Comparison of ENCODE assay signal across 1 cellular context in the genomic region with DNA sequence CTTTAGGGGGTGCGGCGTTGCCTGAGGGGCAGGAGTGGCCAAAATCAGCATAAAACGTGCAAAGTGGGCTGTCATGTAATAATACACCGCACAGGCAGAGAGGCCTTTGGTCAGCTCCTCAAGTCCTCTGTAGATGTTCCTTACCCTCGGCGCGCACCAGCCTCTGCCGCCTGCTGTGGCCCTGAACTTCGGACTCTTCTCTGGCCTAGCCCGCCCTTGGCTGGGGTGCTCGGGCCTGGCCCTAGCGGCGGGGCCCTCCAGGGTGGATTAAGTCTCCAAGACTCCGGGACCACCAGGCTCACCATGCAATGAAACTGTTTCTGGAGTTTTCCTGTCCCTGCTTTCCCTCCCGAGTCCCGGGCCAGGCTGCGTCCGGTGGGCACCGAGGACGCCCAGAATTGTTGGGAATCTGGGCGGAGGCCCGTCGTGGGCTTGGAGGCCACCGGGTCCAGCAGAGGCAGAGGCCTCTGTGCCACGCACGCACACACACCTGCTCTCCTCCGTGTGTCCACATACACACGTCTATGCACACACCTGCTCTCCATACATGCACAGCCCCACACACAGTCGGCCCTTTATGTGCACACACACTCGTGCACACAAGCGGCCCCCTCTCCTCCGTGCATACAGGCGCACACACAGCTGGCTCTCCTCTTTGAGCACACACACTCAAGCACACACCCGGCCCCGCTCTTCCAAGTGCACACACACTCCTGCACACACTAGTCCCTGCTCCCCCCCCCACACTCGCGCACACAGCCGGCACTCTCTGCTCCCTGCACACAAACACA.
TF ChIP-seq lines count a peak whose summit lies in the region.

No MANE protein-coding gene starts in this region.

TF ChIP-seq in HepG2, 621 proteins besides CTCF, POLR2A, EP300 and RAD21 (continued from another document):
- TF ChIP-seq, protein P1, sequence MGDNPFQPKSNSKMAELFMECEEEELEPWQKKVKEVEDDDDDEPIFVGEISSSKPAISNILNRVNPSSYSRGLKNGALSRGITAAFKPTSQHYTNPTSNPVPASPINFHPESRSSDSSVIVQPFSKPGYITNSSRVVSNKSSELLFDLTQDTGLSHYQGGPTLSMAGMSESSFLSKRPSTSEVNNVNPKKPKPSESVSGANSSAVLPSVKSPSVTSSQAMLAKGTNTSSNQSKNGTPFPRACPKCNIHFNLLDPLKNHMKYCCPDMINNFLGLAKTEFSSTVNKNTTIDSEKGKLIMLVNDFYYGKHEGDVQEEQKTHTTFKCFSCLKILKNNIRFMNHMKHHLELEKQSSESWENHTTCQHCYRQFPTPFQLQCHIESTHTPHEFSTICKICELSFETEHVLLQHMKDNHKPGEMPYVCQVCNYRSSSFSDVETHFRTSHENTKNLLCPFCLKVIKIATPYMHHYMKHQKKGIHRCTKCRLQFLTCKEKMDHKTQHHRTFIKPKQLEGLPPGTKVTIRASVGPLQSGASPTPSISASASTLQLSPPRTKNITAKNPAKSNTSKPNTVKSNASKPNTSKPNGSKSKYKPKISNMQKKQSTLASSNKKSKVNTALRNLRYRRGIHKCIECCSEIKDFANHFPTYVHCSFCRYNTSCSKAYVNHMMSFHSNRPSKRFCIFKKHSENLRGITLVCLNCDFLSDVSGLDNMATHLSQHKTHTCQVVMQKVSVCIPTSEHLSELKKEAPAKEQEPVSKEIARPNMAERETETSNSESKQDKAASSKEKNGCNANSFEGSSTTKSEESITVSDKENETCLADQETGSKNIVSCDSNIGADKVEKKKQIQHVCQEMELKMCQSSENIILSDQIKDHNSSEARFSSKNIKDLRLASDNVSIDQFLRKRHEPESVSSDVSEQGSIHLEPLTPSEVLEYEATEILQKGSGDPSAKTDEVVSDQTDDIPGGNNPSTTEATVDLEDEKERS (CRISPR knock-in tag; IDR thresholded peaks at IDR 0.05): no peak
- 0 out of 2 replicates have a peak, but pooled peaks have one; percentile 40 for TF ChIP-seq NCOR1 (IDR thresholded peaks at IDR 0.05; ENCODE audit: borderline replicate concordance, low read length)
- no peak for TF ChIP-seq ZNF274 (CRISPR knock-in tag; IDR thresholded peaks at IDR 0.05)
- TF ChIP-seq RBAK (CRISPR knock-in tag; IDR thresholded peaks at IDR 0.05): no peak
- TF ChIP-seq EZH2 (conservative IDR thresholded peaks at IDR 0.05; ENCODE audit: low read depth, low read length): no peak
- TF ChIP-seq RELA (CRISPR knock-in tag; IDR thresholded peaks at IDR 0.05): no peak
- no peak for TF ChIP-seq ZNF496 (CRISPR knock-in tag; IDR thresholded peaks at IDR 0.05; ENCODE audit: insufficient replicate concordance)
- TF ChIP-seq, protein P2, sequence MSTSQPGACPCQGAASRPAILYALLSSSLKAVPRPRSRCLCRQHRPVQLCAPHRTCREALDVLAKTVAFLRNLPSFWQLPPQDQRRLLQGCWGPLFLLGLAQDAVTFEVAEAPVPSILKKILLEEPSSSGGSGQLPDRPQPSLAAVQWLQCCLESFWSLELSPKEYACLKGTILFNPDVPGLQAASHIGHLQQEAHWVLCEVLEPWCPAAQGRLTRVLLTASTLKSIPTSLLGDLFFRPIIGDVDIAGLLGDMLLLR (CRISPR knock-in tag; IDR thresholded peaks at IDR 0.05): 0 out of 2 replicates have a peak, but pooled peaks have one; percentile 11
- no peak for TF ChIP-seq ZNF441 (CRISPR knock-in tag; IDR thresholded peaks at IDR 0.05; ENCODE audit: borderline replicate concordance)
- TF ChIP-seq, protein P3, sequence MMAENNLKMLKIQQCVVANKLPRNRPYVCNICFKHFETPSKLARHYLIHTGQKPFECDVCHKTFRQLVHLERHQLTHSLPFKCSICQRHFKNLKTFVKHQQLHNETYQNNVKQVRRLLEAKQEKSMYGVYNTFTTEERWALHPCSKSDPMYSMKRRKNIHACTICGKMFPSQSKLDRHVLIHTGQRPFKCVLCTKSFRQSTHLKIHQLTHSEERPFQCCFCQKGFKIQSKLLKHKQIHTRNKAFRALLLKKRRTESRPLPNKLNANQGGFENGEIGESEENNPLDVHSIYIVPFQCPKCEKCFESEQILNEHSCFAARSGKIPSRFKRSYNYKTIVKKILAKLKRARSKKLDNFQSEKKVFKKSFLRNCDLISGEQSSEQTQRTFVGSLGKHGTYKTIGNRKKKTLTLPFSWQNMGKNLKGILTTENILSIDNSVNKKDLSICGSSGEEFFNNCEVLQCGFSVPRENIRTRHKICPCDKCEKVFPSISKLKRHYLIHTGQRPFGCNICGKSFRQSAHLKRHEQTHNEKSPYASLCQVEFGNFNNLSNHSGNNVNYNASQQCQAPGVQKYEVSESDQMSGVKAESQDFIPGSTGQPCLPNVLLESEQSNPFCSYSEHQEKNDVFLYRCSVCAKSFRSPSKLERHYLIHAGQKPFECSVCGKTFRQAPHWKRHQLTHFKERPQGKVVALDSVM (CRISPR knock-in tag; IDR thresholded peaks at IDR 0.05): peak; percentile 72; the same call in 1 of the 2 replicates
- TF ChIP-seq, protein P4, sequence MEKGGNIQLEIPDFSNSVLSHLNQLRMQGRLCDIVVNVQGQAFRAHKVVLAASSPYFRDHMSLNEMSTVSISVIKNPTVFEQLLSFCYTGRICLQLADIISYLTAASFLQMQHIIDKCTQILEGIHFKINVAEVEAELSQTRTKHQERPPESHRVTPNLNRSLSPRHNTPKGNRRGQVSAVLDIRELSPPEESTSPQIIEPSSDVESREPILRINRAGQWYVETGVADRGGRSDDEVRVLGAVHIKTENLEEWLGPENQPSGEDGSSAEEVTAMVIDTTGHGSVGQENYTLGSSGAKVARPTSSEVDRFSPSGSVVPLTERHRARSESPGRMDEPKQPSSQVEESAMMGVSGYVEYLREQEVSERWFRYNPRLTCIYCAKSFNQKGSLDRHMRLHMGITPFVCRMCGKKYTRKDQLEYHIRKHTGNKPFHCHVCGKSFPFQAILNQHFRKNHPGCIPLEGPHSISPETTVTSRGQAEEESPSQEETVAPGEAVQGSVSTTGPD (CRISPR knock-in tag; IDR thresholded peaks at IDR 0.05): no peak
TF ChIP-seq in HepG2: peak in this region for 75.
